Comparison of ENCODE assay signal across 8 cellular contexts in the genomic region with DNA sequence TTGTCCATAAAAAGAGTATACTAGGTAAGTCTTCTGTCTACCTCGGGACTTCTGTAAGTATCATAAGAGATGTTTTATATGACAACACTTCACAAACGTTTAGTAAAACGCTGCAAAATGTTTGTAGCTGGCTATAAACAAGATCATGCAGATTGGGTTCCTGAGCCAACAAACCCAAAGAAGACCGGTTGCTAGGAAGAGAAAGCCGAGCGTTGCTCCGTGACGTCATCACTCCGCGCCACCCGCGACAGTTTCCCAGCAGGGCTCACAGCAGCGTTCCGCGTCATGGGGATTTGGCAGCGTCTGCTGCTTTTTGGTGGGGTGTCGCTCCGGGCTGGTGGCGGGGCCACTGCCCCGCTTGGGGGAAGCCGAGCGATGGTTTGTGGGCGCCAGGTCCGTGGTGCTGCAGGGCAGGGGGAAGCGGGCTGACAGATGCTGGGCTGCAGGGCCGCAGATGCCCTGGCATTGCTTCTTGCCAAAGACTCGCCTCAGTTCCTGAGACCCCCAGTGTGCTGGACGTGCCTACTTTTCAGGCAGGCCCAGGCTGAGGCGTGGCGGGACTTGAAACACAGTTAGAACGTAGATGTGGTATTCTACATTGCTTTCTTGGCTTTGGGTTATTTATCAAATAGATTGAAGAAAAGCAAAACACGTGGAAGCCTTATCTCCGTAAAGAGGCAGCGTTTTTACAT. TPM values are rescaled to one million over a fixed set of nuclear protein-coding genes. Genes with fewer than 3 reads are reported as not detected.
A peak's percentile ranks its signal among the peaks of the same experiment; 100 is the strongest.
DNase-seq lines count a peak whose midpoint lies in the region; ATAC-seq and TF ChIP-seq lines count a peak whose summit lies in the region.

A gene with protein sequence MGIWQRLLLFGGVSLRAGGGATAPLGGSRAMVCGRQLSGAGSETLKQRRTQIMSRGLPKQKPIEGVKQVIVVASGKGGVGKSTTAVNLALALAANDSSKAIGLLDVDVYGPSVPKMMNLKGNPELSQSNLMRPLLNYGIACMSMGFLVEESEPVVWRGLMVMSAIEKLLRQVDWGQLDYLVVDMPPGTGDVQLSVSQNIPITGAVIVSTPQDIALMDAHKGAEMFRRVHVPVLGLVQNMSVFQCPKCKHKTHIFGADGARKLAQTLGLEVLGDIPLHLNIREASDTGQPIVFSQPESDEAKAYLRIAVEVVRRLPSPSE (plus strand): TSS at position 250 of the 692 bp plus-strand sequence. CDS start 36 bp downstream, at position 286.

- TF ChIP-seq CTCF in Calu3 (IDR thresholded peaks at IDR 0.05; ENCODE audit: unreplicated experiment), result no peak
- TF ChIP-seq CTCF in OCI-LY1 (IDR thresholded peaks at IDR 0.05; ENCODE audit: low read length), result no peak
- TF ChIP-seq CTCF in epithelial cell of esophagus (IDR thresholded peaks at IDR 0.05; ENCODE audit: insufficient read depth, low read depth, low read length, missing control alignments), result no peak

- peak within 1 kb of the TSS; percentile 76 for H3K4me3 ChIP-seq in HUES64 (ENCODE audit: low read length)
- H3K4me3 ChIP-seq in OCI-LY1 (ENCODE audit: low read depth, low read length, poor library complexity, severe bottlenecking), result peak within 1 kb of the TSS; percentile 81
- peak within 1 kb of the TSS; percentile 91 for H3K4me3 ChIP-seq in epithelial cell of esophagus (ENCODE audit: low read length)
- peak within 1 kb of the TSS; percentile 73 for H3K4me3 ChIP-seq in mononuclear cell (ENCODE audit: low read length)

- H3K4me3 Mint-ChIP-seq in Calu3 (ENCODE audit: low read depth, unreplicated experiment), result peak within 1 kb of the TSS; percentile 99

- H3K9ac ChIP-seq in HUES64 (ENCODE audit: low read depth, low read length) (peak within 1 kb of the TSS; percentile 82), OCI-LY1 (ENCODE audit: low read length) (peak within 1 kb of the TSS; percentile 80)

- H3K4me2 ChIP-seq in OCI-LY1 (ENCODE audit: low read length), result peak within 1 kb of the TSS; percentile 75

- H3K27me3 ChIP-seq in HUES64 (ENCODE audit: insufficient read depth, low read length), result no peaks in the 10 kb centered on the region
- no peaks in the 10 kb centered on the region for H3K27me3 ChIP-seq in OCI-LY1 (ENCODE audit: insufficient read depth, low read length)
- peaks cover 4% of the 10 kb centered on the region for H3K27me3 ChIP-seq in mononuclear cell (ENCODE audit: insufficient read depth, low read length)

- ATAC-seq in GM21447 (IDR thresholded peaks at IDR 0.05; ENCODE audit: unreplicated experiment), result peak; percentile 95

- WGBS in HUES64, result 3% methylated on average over 33 of the region's 34 CpGs

- BruUV-seq in Calu3 (replicated peaks; lab: Mats Ljungman, UMichigan), result no TSS peak

- H3K9me3 Mint-ChIP-seq in Calu3 (ENCODE audit: low read depth, unreplicated experiment), result peaks cover 3% of the 10 kb centered on the region

- H2AFZ ChIP-seq in OCI-LY1 (ENCODE audit: low read length), result peak within 1 kb of the TSS; percentile 100

- H4K20me1 ChIP-seq in OCI-LY1 (ENCODE audit: insufficient read depth, low read length), result no peaks in the 10 kb centered on the region

- no peaks in the 10 kb centered on the region for H3K79me2 ChIP-seq in OCI-LY1 (ENCODE audit: insufficient read depth, low read length)

- H3K27me3 Mint-ChIP-seq in Calu3 (ENCODE audit: unreplicated experiment), result peaks cover 45% of the 10 kb centered on the region

- CTCF ChIA-PET in Calu3 (lab: Charles Lee), result no interaction called here

- peak within 1 kb of the TSS; percentile 99 for H3K27ac Mint-ChIP-seq in Calu3 (ENCODE audit: unreplicated experiment)

- H3K36me3 Mint-ChIP-seq in Calu3 (ENCODE audit: insufficient read depth, unreplicated experiment), result peaks cover 16% of the 10 kb centered on the region

- intact Hi-C loops in Calu3 (cut with micrococcal nuclease; ENCODE audit: unreplicated experiment), result no loop called here

- no peaks in the 10 kb centered on the region; the same call in 1 of the 2 replicates for H3F3A ChIP-seq in OCI-LY1 (ENCODE audit: insufficient read depth, low read length)

- H3K36me3 ChIP-seq in HUES64 (ENCODE audit: insufficient read depth, low read length), result no peaks in the 10 kb centered on the region
- 0 out of 2 replicates have a peak, but pooled peaks cover under 1% of the 10 kb centered on the region for H3K36me3 ChIP-seq in OCI-LY1 (ENCODE audit: insufficient read depth, low read length)

- H3K27ac ChIP-seq in HUES64 (ENCODE audit: low read depth, low read length) (peak within 1 kb of the TSS; percentile 51), OCI-LY1 (ENCODE audit: low read depth, low read length, poor library complexity, severe bottlenecking) (peak within 1 kb of the TSS; percentile 40)

- H3K9me2 ChIP-seq in OCI-LY1 (ENCODE audit: low read depth, low read length), result no peaks in the 10 kb centered on the region

- H3K9me3 ChIP-seq in HUES64 (ENCODE audit: insufficient read depth, low read depth, low read length), result no peaks in the 10 kb centered on the region
- H3K9me3 ChIP-seq in OCI-LY1 (ENCODE audit: low read length), result no peaks in the 10 kb centered on the region
- H3K9me3 ChIP-seq in mononuclear cell (ENCODE audit: low read depth, low read length), result no peaks in the 10 kb centered on the region

- H3K4me1 ChIP-seq in HUES64 (ENCODE audit: insufficient read depth, low read length) (peaks cover 6% of the 10 kb centered on the region; the same call in 1 of the 2 replicates), OCI-LY1 (ENCODE audit: insufficient read depth, low read length, severe bottlenecking) (peaks cover 26% of the 10 kb centered on the region), mononuclear cell (ENCODE audit: insufficient read depth, low read length) (peaks cover 15% of the 10 kb centered on the region)

- DNase-seq in Calu3 (peak; percentile 93), activated T-cell treated with anti-CD3 and anti-CD28 coated beads for 1 hour (ENCODE audit: low read depth) (peak; percentile 95), epithelial cell of esophagus (ENCODE audit: low read depth) (peak; percentile 95)
- peak; percentile 96 to 98 for DNase-seq in stimulated activated CD8-positive, alpha-beta memory T cell treated with anti-CD3 and anti-CD28 coated beads, Interleukin-4, amount 100 ng/mL, for 1 hour (ENCODE audit: low read depth in 2 of 2, low spot score in 1 of 2)

- H3K4me1 Mint-ChIP-seq in Calu3 (ENCODE audit: low read depth, unreplicated experiment), result peaks cover 11% of the 10 kb centered on the region

RNA-seq across cellular contexts. Expression of the gene that starts here (rescaled TPM):
- total RNA-seq in Calu3 (2022) (11.9 and 14.2 TPM in 2 replicates), mononuclear cell (5.7 TPM)
- polyA plus RNA-seq in HUES64 (2013, experiment 1 of 2), result 6.9 TPM
- polyA plus RNA-seq in HUES64 (2013, experiment 2 of 2), result 7.5 TPM

Comparison
In these comparisons a context has a peak if more than half of its experiments do, and no peak if none do; other contexts are left out.
1. Peak in every context shown above with its lines: DNase-seq, ATAC-seq, H3K4me3 ChIP-seq and H3K27ac ChIP-seq.